1 cellular context compared by ENCODE assay signal in genomic region chr4:3288571-3289094, GRCh38.
A peak's percentile ranks its signal among the peaks of the same experiment; 100 is the strongest.
TF ChIP-seq lines count a peak whose summit lies in the region.

No MANE protein-coding gene starts in this region.

TF ChIP-seq in K562, 482 proteins besides CTCF, POLR2A, EP300 and RAD21:
- TF ChIP-seq ZNF253 (CRISPR knock-in tag; conservative IDR thresholded peaks at IDR 0.05): no peak
- no peak for TF ChIP-seq ZNF324 (CRISPR knock-in tag; IDR thresholded peaks at IDR 0.05)
- TF ChIP-seq NFIC (IDR thresholded peaks at IDR 0.05): 0 out of 2 replicates have a peak, but pooled peaks have one; percentile 5
- no peak for TF ChIP-seq SFPQ (IDR thresholded peaks at IDR 0.05; ENCODE audit: low read depth, low read length)
- no peak for TF ChIP-seq CSDE1 (IDR thresholded peaks at IDR 0.05)
- no peak for TF ChIP-seq KLF16 (IDR thresholded peaks at IDR 0.05)
- no peak for TF ChIP-seq ESRRA (IDR thresholded peaks at IDR 0.05; ENCODE audit: borderline replicate concordance, low read depth)
